Comparison of ENCODE assay signal across 1 cellular context in genomic region chr6:32128751-32129296, GRCh38.
TF ChIP-seq lines count a peak whose summit lies in the region.

No MANE protein-coding gene starts in this region.

TF ChIP-seq in GM12878, 131 proteins besides CTCF, POLR2A, EP300 and RAD21:
- no peak for TF ChIP-seq EZH2 (IDR thresholded peaks at IDR 0.05; ENCODE audit: borderline replicate concordance, control insufficient read depth, low read depth, low read length)
- no peak for TF ChIP-seq ESRRA (IDR thresholded peaks at IDR 0.05; ENCODE audit: low read length)
- TF ChIP-seq ATF7 (IDR thresholded peaks at IDR 0.05; ENCODE audit: low read depth), result no peak
- TF ChIP-seq RFX5 (IDR thresholded peaks at IDR 0.05; ENCODE audit: low read depth, low read length), result peak; percentile 56
- TF ChIP-seq RAD51 (IDR thresholded peaks at IDR 0.05), result no peak
- no peak for TF ChIP-seq IKZF2 (IDR thresholded peaks at IDR 0.05)
- TF ChIP-seq STAT3 (IDR thresholded peaks at IDR 0.05; ENCODE audit: low read depth, low read length), result no peak
- no peak for TF ChIP-seq ASH2L (IDR thresholded peaks at IDR 0.05; ENCODE audit: borderline replicate concordance, low read depth)
